ENCODE assay signal across 18 cellular contexts in the genomic region with DNA sequence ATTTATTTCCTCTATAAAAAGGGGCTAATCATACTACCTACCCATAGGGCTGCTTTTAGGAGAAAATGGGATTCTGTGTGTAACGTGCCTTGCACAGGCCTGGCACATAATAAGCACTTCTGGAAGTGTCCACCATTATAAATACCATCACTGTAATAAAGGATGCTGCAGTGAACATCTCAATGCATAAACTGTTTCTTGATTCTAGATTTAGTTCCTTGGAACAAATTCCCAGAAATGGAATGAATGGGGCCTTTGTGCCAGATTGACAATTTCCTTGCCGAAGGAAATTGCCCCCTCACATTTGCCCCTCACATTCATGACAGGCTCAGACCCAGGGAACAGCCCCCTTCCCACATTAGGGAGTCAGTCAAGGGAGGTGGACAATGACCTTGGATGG. TPM values are rescaled to one million over a fixed set of nuclear protein-coding genes. Genes with fewer than 3 reads are reported as not detected.
A peak's percentile ranks its signal among the peaks of the same experiment; 100 is the strongest.
DNase-seq lines count a peak whose midpoint lies in the region; TF ChIP-seq lines count a peak whose summit lies in the region.
"Had no signal": no experiment of that assay in that cellular context is flagged by ENCODE, and none has a peak within 500 bp of the region (broad histone marks: within the 10 kb centered on the region; RNA-seq: fewer than 3 reads in every experiment).

No MANE protein-coding gene starts in this region.

- TF ChIP-seq POLR2A in esophagus squamous epithelium (IDR thresholded peaks at IDR 0.05) = no peak

- H3K4me1 ChIP-seq in effector memory CD4-positive, alpha-beta T cell (ENCODE audit: control insufficient read depth, insufficient read depth, low read length, poor library complexity, severe bottlenecking) = no peaks in the 10 kb centered on the region
- H3K4me1 ChIP-seq in esophagus squamous epithelium = peaks cover 0 to 8% (median 0%) of the 10 kb centered on the region in 3 donors
- H3K4me1 ChIP-seq: BE2C, BLaER1 had no signal

- H3K27ac ChIP-seq in effector memory CD4-positive, alpha-beta T cell (ENCODE audit: insufficient read depth, low read length, poor library complexity, severe bottlenecking) = no peak overlapping the region
- H3K27ac ChIP-seq in esophagus squamous epithelium = no peak overlapping the region
- H3K27ac ChIP-seq: BLaER1 had no signal

- 50 to 100% methylated on average over 1 of the region's 2 CpGs for WGBS in esophagus squamous epithelium, 2 donors

- intact Hi-C loops in esophagus squamous epithelium (cut with DNase I) = no loop called here

- no peaks in the 10 kb centered on the region for H3K36me3 ChIP-seq in effector memory CD4-positive, alpha-beta T cell (ENCODE audit: control insufficient read depth, insufficient read depth, low read length)
- no peaks in the 10 kb centered on the region for H3K36me3 ChIP-seq in esophagus squamous epithelium
- H3K36me3 ChIP-seq: BE2C, BLaER1 had no signal

- TF ChIP-seq CTCF in esophagus squamous epithelium (IDR thresholded peaks at IDR 0.05) = no peak

- DNase-seq in COLO829 (ENCODE audit: low spot score) (peak; percentile 72), RPMI7951 (ENCODE audit: low read depth) (peak; percentile 16), foreskin melanocyte (peak; percentile 44), esophagus squamous epithelium (lab: John Stamatoyannopoulos, UW) (no peak)
- DNase-seq in effector memory CD4-positive, alpha-beta T cell = no peak
- DNase-seq: 8988T; ACHN; BE2C; C1 segment of cervical spinal cord; Caco-2; Calu3; CD4-positive, alpha-beta memory T cell; CD4-positive, CD25-positive, alpha-beta regulatory T cell; CD8-positive, alpha-beta memory T cell; DMS79 treated with DMSO at 0.1 percent for 48 hours; GF-D8 had no signal

- no peaks in the 10 kb centered on the region for H3K27me3 ChIP-seq in effector memory CD4-positive, alpha-beta T cell (replicated peaks; ENCODE audit: control insufficient read depth, insufficient read depth, low read length, poor library complexity, severe bottlenecking)
- H3K27me3 ChIP-seq in esophagus squamous epithelium = peaks cover 0 to 20% (median 0%) of the 10 kb centered on the region in 4 donors
- H3K27me3 ChIP-seq: BLaER1 had no signal

- no peak overlapping the region for H3K4me3 ChIP-seq in effector memory CD4-positive, alpha-beta T cell (ENCODE audit: insufficient read depth, low read depth, low read length, poor library complexity, severe bottlenecking)
- no peak overlapping the region for H3K4me3 ChIP-seq in esophagus squamous epithelium
- H3K4me3 ChIP-seq: BLaER1 had no signal

- no peaks in the 10 kb centered on the region for H3K9me3 ChIP-seq in effector memory CD4-positive, alpha-beta T cell (ENCODE audit: control insufficient read depth, low read length)
- H3K9me3 ChIP-seq in esophagus squamous epithelium = no peaks in the 10 kb centered on the region
- H3K9me3 ChIP-seq: BE2C had no signal

RNA-seq across cellular contexts. Expression of a gene that starts 29.2 kb away (rescaled TPM):
- not detected in 2 replicates for total RNA-seq in RPMI7951 (2014; rRNA removed; shearing (Covaris generic))
- total RNA-seq in esophagus squamous epithelium = not detected
- total RNA-seq: A673; Caco-2; Calu3; CD4-positive, alpha-beta memory T cell; CD4-positive, CD25-positive, alpha-beta regulatory T cell; CD8-positive, alpha-beta memory T cell had no signal

RNA-seq across cellular contexts. Expression of a gene that starts 54.9 kb away (rescaled TPM):
- total RNA-seq in RPMI7951 (2014; rRNA removed; shearing (Covaris generic)) = not detected in 2 replicates
- total RNA-seq in esophagus squamous epithelium = not detected
- total RNA-seq: A673; Caco-2; Calu3; CD4-positive, alpha-beta memory T cell; CD4-positive, CD25-positive, alpha-beta regulatory T cell; CD8-positive, alpha-beta memory T cell had no signal

RNA-seq across cellular contexts. Expression of a gene that starts 59.3 kb away (rescaled TPM):
- total RNA-seq in RPMI7951 (2014; rRNA removed; shearing (Covaris generic)) = not detected in 2 replicates
- total RNA-seq in esophagus squamous epithelium = not detected
- total RNA-seq: A673; Caco-2; Calu3; CD4-positive, alpha-beta memory T cell; CD4-positive, CD25-positive, alpha-beta regulatory T cell; CD8-positive, alpha-beta memory T cell had no signal

Comparison
In these comparisons a context has a peak if more than half of its experiments do, and no peak if none do; other contexts are left out.
1. DNase-seq: peak in COLO829 (single experiment), RPMI7951 (single experiment) and foreskin melanocyte (single experiment); none in effector memory CD4-positive, alpha-beta T cell (0 of 3) and esophagus squamous epithelium (single experiment).